Comparison of ENCODE assay signal across 17 cellular contexts in genomic region chr21:31932470-31932764, GRCh38. TPM values are rescaled to one million over a fixed set of nuclear protein-coding genes. Genes with fewer than 3 reads are reported as not detected.
A peak's percentile ranks its signal among the peaks of the same experiment; 100 is the strongest.
DNase-seq lines count a peak whose midpoint lies in the region; ATAC-seq and TF ChIP-seq lines count a peak whose summit lies in the region.
"Had no signal": no experiment of that assay in that cellular context is flagged by ENCODE, and none has a peak within 500 bp of the region (broad histone marks: within the 10 kb centered on the region; RNA-seq: fewer than 3 reads in every experiment).

No MANE protein-coding gene starts in this region.

- H3K36me3 Mint-ChIP-seq in GM23338 (ENCODE audit: low read depth) (no peaks in the 10 kb centered on the region), neural crest cell (ENCODE audit: low read depth) (peaks cover 16% of the 10 kb centered on the region)
- H3K36me3 Mint-ChIP-seq: CD4-positive, CD25-positive, alpha-beta regulatory T cell; IgD-negative memory B cell had no signal

- no peak overlapping the region for H3K4me3 Mint-ChIP-seq in GM23338
- no peak overlapping the region for H3K4me3 Mint-ChIP-seq in neural crest cell
- H3K4me3 Mint-ChIP-seq: CD4-positive, CD25-positive, alpha-beta regulatory T cell; HFFc6; IgD-negative memory B cell had no signal

- POLR2A ChIA-PET in HEK293T (lab: Yijun Ruan, JAX), result no interaction called here

- no peak for TF ChIP-seq CTCF in GM23338 (conservative IDR thresholded peaks at IDR 0.05; ENCODE audit: low read depth in 2 of 2)
- no peak for TF ChIP-seq CTCF in neural crest cell (conservative IDR thresholded peaks at IDR 0.05)

- H3K9me2 ChIP-seq in GM23338 (ENCODE audit: insufficient read depth), result no peaks in the 10 kb centered on the region

- no peak overlapping the region for H3K27ac ChIP-seq in GM23338 (ENCODE audit: low read depth)
- H3K27ac ChIP-seq: BLaER1 treated with 17β-estradiol and CSF1 and Interleukin-3, amounts not matched to agents 10 nM and 100 nM; GM23248 had no signal

- H3F3A ChIP-seq in GM23338 (replicated peaks; ENCODE audit: low read depth), result no peaks in the 10 kb centered on the region

- no peak overlapping the region for H3K27ac Mint-ChIP-seq in GM23338
- peak overlapping the region; percentile 76 for H3K27ac Mint-ChIP-seq in neural crest cell (ENCODE audit: unreplicated experiment)
- H3K27ac Mint-ChIP-seq: HFFc6, IgD-negative memory B cell had no signal

- no peaks in the 10 kb centered on the region for H3K79me2 ChIP-seq in GM23338 (replicated peaks; ENCODE audit: insufficient read depth)

- H3K4me3 ChIP-seq in GM23338 (no peak overlapping the region), NT2/D1 (ENCODE audit: insufficient read length, low read depth) (no peak overlapping the region)
- H3K4me3 ChIP-seq: BLaER1 treated with 17β-estradiol and CSF1 and Interleukin-3, amounts not matched to agents 10 nM and 100 nM; GM12878; GM23248; HAP-1 had no signal

- H3K27me3 Mint-ChIP-seq in GM23338 (ENCODE audit: insufficient read depth, low read depth, poor library complexity), result peaks cover 2% of the 10 kb centered on the region
- no peaks in the 10 kb centered on the region for H3K27me3 Mint-ChIP-seq in neural crest cell (ENCODE audit: low read depth)

- H3K9ac ChIP-seq in NT2/D1 (ENCODE audit: insufficient read length, low read depth), result peak overlapping the region; percentile 24
- H3K9ac ChIP-seq: BLaER1 treated with 17β-estradiol and CSF1 and Interleukin-3, amounts not matched to agents 10 nM and 100 nM; GM23248 had no signal

- H3K4me1 ChIP-seq in GM23338 (ENCODE audit: insufficient read depth), result 0 out of 2 replicates have a peak, but pooled peaks cover 4% of the 10 kb centered on the region
- H3K4me1 ChIP-seq in NT2/D1 (ENCODE audit: insufficient read depth, insufficient read length), result peaks cover 15% of the 10 kb centered on the region
- H3K4me1 ChIP-seq: BLaER1 treated with 17β-estradiol and CSF1 and Interleukin-3, amounts not matched to agents 10 nM and 100 nM had no signal

- DNase-seq in GM23338 (ENCODE audit: low spot score) (no peak), NT2/D1 (ENCODE audit: low read depth, low spot score) (no peak), iPS-NIHi7 (ENCODE audit: extremely low spot score) (peak; percentile 54), neural crest cell (ENCODE audit: low read depth, low spot score) (no peak), cerebellar cortex (ENCODE audit: low spot score) (no peak), HEK293T (ENCODE audit: extremely low spot score) (no peak)
- DNase-seq: 8988T; Calu3; CD4-positive, CD25-positive, alpha-beta regulatory T cell; DMS 273 treated with DMSO at 0.1 percent for 48 hours; GM23248; HFFc6 had no signal

- H3K4me2 ChIP-seq in GM23338, result no peak overlapping the region
- H3K4me2 ChIP-seq: BLaER1 treated with 17β-estradiol and CSF1 and Interleukin-3, amounts not matched to agents 10 nM and 100 nM had no signal

- peak; percentile 43; the same call in 2 of the 3 replicates for ATAC-seq in GM23338
- no peak for ATAC-seq in HG02798 (IDR thresholded peaks at IDR 0.05; ENCODE audit: poor library complexity, unreplicated experiment)
- ATAC-seq: GM12878 had no signal

- CTCF ChIA-PET in HEK293T (lab: Yijun Ruan, JAX), result no interaction called here

- H3K9me3 ChIP-seq in NT2/D1 (ENCODE audit: insufficient read depth, low read length), result no peaks in the 10 kb centered on the region
- H3K9me3 ChIP-seq: BLaER1 treated with 17β-estradiol and CSF1 and Interleukin-3, amounts not matched to agents 10 nM and 100 nM; HAP-1 had no signal

- no peak overlapping the region for H2AFZ ChIP-seq in GM23338
- H2AFZ ChIP-seq: GM23248 had no signal

- H3K27me3 ChIP-seq in GM23338 (ENCODE audit: insufficient read depth) (no peaks in the 10 kb centered on the region), NT2/D1 (ENCODE audit: insufficient read depth, insufficient read length) (no peaks in the 10 kb centered on the region)
- H3K27me3 ChIP-seq: BLaER1 treated with 17β-estradiol and CSF1 and Interleukin-3, amounts not matched to agents 10 nM and 100 nM had no signal

- H3K4me1 Mint-ChIP-seq in GM23338 (peaks cover 14% of the 10 kb centered on the region), neural crest cell (peaks cover 85% of the 10 kb centered on the region)
- H3K4me1 Mint-ChIP-seq: CD4-positive, CD25-positive, alpha-beta regulatory T cell; IgD-negative memory B cell had no signal

- H4K20me1 ChIP-seq in GM23338 (replicated peaks; ENCODE audit: insufficient read depth), result no peaks in the 10 kb centered on the region; the same call in 1 of the 2 replicates
- H4K20me1 ChIP-seq: BLaER1 treated with 17β-estradiol and CSF1 and Interleukin-3, amounts not matched to agents 10 nM and 100 nM had no signal

- H3K9me3 Mint-ChIP-seq in GM23338, result no peaks in the 10 kb centered on the region
- H3K9me3 Mint-ChIP-seq in neural crest cell, result no peaks in the 10 kb centered on the region

- no peaks in the 10 kb centered on the region for H3K36me3 ChIP-seq in GM23338 (ENCODE audit: insufficient read depth)
- H3K36me3 ChIP-seq in NT2/D1 (ENCODE audit: insufficient read depth, insufficient read length, low read length), result peaks cover 9% of the 10 kb centered on the region

TF ChIP-seq in GM23338, 12 proteins besides CTCF, POLR2A, EP300 and RAD21 (continues in another document):
- TF ChIP-seq STAT1 (IDR thresholded peaks at IDR 0.05; ENCODE audit: unreplicated experiment) (no peak), CREB1 (CRISPR knock-in tag; IDR thresholded peaks at IDR 0.05; ENCODE audit: low read depth) (no peak), JUNB (IDR thresholded peaks at IDR 0.05; ENCODE audit: unreplicated experiment) (no peak)

TF ChIP-seq in HEK293T, 16 proteins besides CTCF, POLR2A, EP300 and RAD21:
- no peak for TF ChIP-seq FOXK2 (IDR thresholded peaks at IDR 0.05)
- no peak for TF ChIP-seq NFRKB (IDR thresholded peaks at IDR 0.05)
- no peak for TF ChIP-seq FOXM1 (IDR thresholded peaks at IDR 0.05; ENCODE audit: borderline replicate concordance)
- no peak for TF ChIP-seq FOXA1 (IDR thresholded peaks at IDR 0.05)
- TF ChIP-seq L3MBTL2 (conservative IDR thresholded peaks at IDR 0.05), result no peak
- TF ChIP-seq TARDBP (IDR thresholded peaks at IDR 0.05), result no peak
- no peak for TF ChIP-seq SUZ12 (IDR thresholded peaks at IDR 0.05)
- TF ChIP-seq ARNT (IDR thresholded peaks at IDR 0.05), result no peak
- TF ChIP-seq SP1 (IDR thresholded peaks at IDR 0.05), result no peak
- no peak for TF ChIP-seq ZNF384 (IDR thresholded peaks at IDR 0.05)
- TF ChIP-seq BHLHE40 (IDR thresholded peaks at IDR 0.05; ENCODE audit: borderline replicate concordance), result no peak

RNA-seq across cellular contexts. Expression of gene HUNK, which starts 59.6 kb away (rescaled TPM):
- 5.1 and 14.8 TPM in 2 replicates for total RNA-seq in GM23338 (2014; rRNA removed; shearing (Covaris generic))
- 1.6 and 2.9 TPM in 2 replicates for polyA plus RNA-seq in GM23338 (2016; fragmentation: Nextera tagmentation; extraction: Ambion mirVana)
- 29.1 and 39.6 TPM in 2 replicates for total RNA-seq in neural crest cell
- total RNA-seq: CD4-positive, CD25-positive, alpha-beta regulatory T cell; HFFc6 had no signal
- polyA plus RNA-seq: CD4-positive, CD25-positive, alpha-beta regulatory T cell; IgD-negative memory B cell had no signal
